In the genomic region with DNA sequence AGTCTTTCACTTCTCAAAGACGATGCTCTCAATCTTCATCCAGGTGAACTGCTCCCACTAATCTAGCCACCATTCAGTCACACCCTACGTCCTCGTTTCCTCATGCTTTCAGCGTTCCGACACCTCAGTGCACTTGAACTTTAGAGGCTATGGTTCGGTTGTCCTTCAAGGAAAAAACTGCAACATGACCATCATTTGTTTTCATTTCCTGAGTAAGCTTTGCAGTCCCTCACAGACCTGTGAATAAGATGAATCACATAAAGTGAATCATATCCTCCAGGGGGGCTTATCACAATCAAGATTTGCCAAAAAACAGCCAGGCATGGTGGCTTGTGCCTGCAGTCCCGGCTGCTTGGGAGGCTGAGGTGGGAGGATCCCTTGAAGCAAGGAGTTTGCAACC, we compare ENCODE assay signal across 19 cellular contexts.
A peak's percentile ranks its signal among the peaks of the same experiment; 100 is the strongest.
DNase-seq lines count a peak whose midpoint lies in the region; ATAC-seq and TF ChIP-seq lines count a peak whose summit lies in the region.
"Had no signal": no experiment of that assay in that cellular context is flagged by ENCODE, and none has a peak within 500 bp of the region (broad histone marks: within the 10 kb centered on the region; RNA-seq: fewer than 3 reads in every experiment).

No MANE protein-coding gene starts in this region.

- no peak for ATAC-seq in GM19452 (IDR thresholded peaks at IDR 0.05; ENCODE audit: unreplicated experiment)
- no peak for ATAC-seq in HG02678 (IDR thresholded peaks at IDR 0.05; ENCODE audit: unreplicated experiment)
- ATAC-seq: left colon, mucosa of descending colon, Panc1, right lobe of liver had no signal

- peak; percentile 7 for DNase-seq in EH (ENCODE audit: low read depth)
- peak; percentile 77 for DNase-seq in NCI-H226
- peak; percentile 38 for DNase-seq in choroid plexus epithelial cell (ENCODE audit: low read depth)
- peak; percentile 75 for DNase-seq in kidney epithelial cell (ENCODE audit: low read depth)
- DNase-seq in BE2C = no peak
- DNase-seq in hepatocyte (ENCODE audit: low spot score) = no peak
- DNase-seq: activated CD4-positive, alpha-beta memory T cell treated with anti-CD3 and anti-CD28 coated beads, Interleukin-2, amount 10 ng/mL, durations not matched to agents 7 days and 5 days; amniotic stem cell; H7; hippocampal formation; left colon; mucosa of descending colon; NCI-H2107; right lobe of liver had no signal

- H3K27me3 ChIP-seq in kidney epithelial cell (ENCODE audit: control insufficient read depth, insufficient read depth, low read length) (no peaks in the 10 kb centered on the region), BE2C (peaks cover 5% of the 10 kb centered on the region; the same call in 1 of the 2 replicates), hepatocyte (no peaks in the 10 kb centered on the region)
- H3K27me3 ChIP-seq: neutrophil, right lobe of liver had no signal

- no peak overlapping the region for H3K27ac ChIP-seq in hepatocyte
- H3K27ac ChIP-seq: neutrophil, right lobe of liver, thoracic aorta had no signal

- no peak overlapping the region for H3K4me2 ChIP-seq in hepatocyte

- H2AFZ ChIP-seq in hepatocyte = no peak overlapping the region

- 95% methylated on average over 7 of the region's 7 CpGs for WGBS in hepatocyte (ENCODE audit: low lambda C conversion rate, missing lambda C conversion rate)

- H3K9me3 ChIP-seq in BE2C (no peaks in the 10 kb centered on the region), hepatocyte (ENCODE audit: low read depth) (no peaks in the 10 kb centered on the region)
- H3K9me3 ChIP-seq: mucosa of descending colon, neutrophil, right lobe of liver, thoracic aorta had no signal

- TF ChIP-seq CTCF in choroid plexus epithelial cell (conservative IDR thresholded peaks at IDR 0.05; ENCODE audit: low read depth, low read length) (no peak), kidney epithelial cell (IDR thresholded peaks at IDR 0.05; ENCODE audit: insufficient read depth, low read length, poor library complexity, severe bottlenecking) (no peak), BE2C (IDR thresholded peaks at IDR 0.05; ENCODE audit: low read depth, low read length) (no peak), hepatocyte (IDR thresholded peaks at IDR 0.05; ENCODE audit: poor library complexity) (no peak)

- no peaks in the 10 kb centered on the region for H3K79me2 ChIP-seq in hepatocyte

- no peaks in the 10 kb centered on the region for H3K9me2 ChIP-seq in hepatocyte (replicated peaks; ENCODE audit: insufficient read depth)

- no peaks in the 10 kb centered on the region for H4K20me1 ChIP-seq in hepatocyte (ENCODE audit: insufficient read depth, poor library complexity, severe bottlenecking)

- H3K4me1 ChIP-seq in BE2C = no peaks in the 10 kb centered on the region
- H3K4me1 ChIP-seq in hepatocyte (ENCODE audit: insufficient read depth) = peaks cover 3% of the 10 kb centered on the region

- H3K36me3 ChIP-seq in kidney epithelial cell (ENCODE audit: control insufficient read depth, insufficient read depth, low read length) = no peaks in the 10 kb centered on the region
- H3K36me3 ChIP-seq in BE2C = no peaks in the 10 kb centered on the region
- H3K36me3 ChIP-seq in hepatocyte (replicated peaks; ENCODE audit: insufficient read depth, low read depth) = no peaks in the 10 kb centered on the region
- H3K36me3 ChIP-seq: right lobe of liver had no signal

- H3K4me3 ChIP-seq in choroid plexus epithelial cell (ENCODE audit: low read depth, low read length) = no peak overlapping the region
- no peak overlapping the region for H3K4me3 ChIP-seq in kidney epithelial cell (ENCODE audit: low read depth, low read length)
- no peak overlapping the region for H3K4me3 ChIP-seq in BE2C (ENCODE audit: low read depth, low read length)
- H3K4me3 ChIP-seq in hepatocyte = no peak overlapping the region
- H3K4me3 ChIP-seq: mucosa of descending colon, right lobe of liver, thoracic aorta had no signal

Comparison
In these comparisons a context has a peak if more than half of its experiments do, and no peak if none do; other contexts are left out.
1. DNase-seq: peak in EH (single experiment), NCI-H226 (single experiment), choroid plexus epithelial cell (single experiment) and kidney epithelial cell (single experiment); none in BE2C (single experiment) and hepatocyte (single experiment).